In genomic region chr7:116271980-116272886, GRCh38 we compare ENCODE assay signal across 8 cellular contexts.
DNase-seq lines count a peak whose midpoint lies in the region; ATAC-seq and TF ChIP-seq lines count a peak whose summit lies in the region.

No MANE protein-coding gene starts in this region.

- H3K9me3 ChIP-seq in fibroblast of lung (ENCODE audit: control insufficient read depth, insufficient read depth, low read depth, low read length) = no peaks in the 10 kb centered on the region
- no peaks in the 10 kb centered on the region for H3K9me3 ChIP-seq in psoas muscle
- H3K9me3 ChIP-seq in WERI-Rb-1 (ENCODE audit: severe bottlenecking) = no peaks in the 10 kb centered on the region

- peak overlapping the region; percentile 36 for H3K4me2 ChIP-seq in fibroblast of lung (ENCODE audit: extremely low read depth, insufficient read depth, low read length)

- 10 to 16% (median 14%) methylated on average over 4 of the region's 4 CpGs for WGBS in psoas muscle, 3 donors

- no peaks in the 10 kb centered on the region for H4K20me1 ChIP-seq in fibroblast of lung (ENCODE audit: control insufficient read depth, extremely low read depth, insufficient read depth, low read length)

- DNase-seq in GM03348 (ENCODE audit: low spot score) = peak; percentile 86
- peak; percentile 56 for DNase-seq in NCI-H446 treated with DMSO at 0.1 percent for 48 hours (lab: John Stamatoyannopoulos, UW)
- peak; percentile 98 for DNase-seq in fibroblast of lung (ENCODE audit: low read depth in 2 of 2)
- DNase-seq in psoas muscle = peak; percentile 27 to 58
- no peak for DNase-seq in stimulated activated naive CD4-positive, alpha-beta T cell (lab: John Stamatoyannopoulos, UW)
- DNase-seq in WERI-Rb-1 = no peak
- DNase-seq in UCSD-AML1 (lab: John Stamatoyannopoulos, UW; ENCODE audit: unreplicated experiment) = no peak
- DNase-seq in activated effector memory CD4-positive, alpha-beta T cell treated with Interleukin-2 at 50 U/mL for 16 hours = no peak

- no peaks in the 10 kb centered on the region for H3K36me3 ChIP-seq in fibroblast of lung (ENCODE audit: control insufficient read depth, insufficient read depth, low read length)
- no peaks in the 10 kb centered on the region for H3K36me3 ChIP-seq in psoas muscle (ENCODE audit: insufficient read depth in 1 of 2, low read depth in 1 of 2)
- no peaks in the 10 kb centered on the region for H3K36me3 ChIP-seq in WERI-Rb-1

- H2AFZ ChIP-seq in fibroblast of lung (ENCODE audit: low read length) = no peak overlapping the region

- H3K4me1 ChIP-seq in fibroblast of lung (ENCODE audit: control insufficient read depth, extremely low read depth, insufficient read depth, low read length) = peaks cover 23% of the 10 kb centered on the region
- peaks cover 38% of the 10 kb centered on the region for H3K4me1 ChIP-seq in psoas muscle

- H3K27me3 ChIP-seq in fibroblast of lung (ENCODE audit: control insufficient read depth, insufficient read depth, low read length) = no peaks in the 10 kb centered on the region
- no peaks in the 10 kb centered on the region for H3K27me3 ChIP-seq in psoas muscle (ENCODE audit: insufficient read depth in 3 of 3, low read length in 2 of 3)
- peaks cover 24% of the 10 kb centered on the region for H3K27me3 ChIP-seq in WERI-Rb-1 (ENCODE audit: insufficient read depth, low read depth, severe bottlenecking)

- peak overlapping the region in 2 of 4 experiments; percentile 27 to 33 for H3K4me3 ChIP-seq in fibroblast of lung (replicated peaks in 1 of 4; ENCODE audit: control extremely low read depth in 1 of 4, insufficient read depth in 1 of 4, low read depth in 3 of 4, low read length in 4 of 4)
- peak overlapping the region; percentile 34 for H3K4me3 ChIP-seq in psoas muscle
- H3K4me3 ChIP-seq in WERI-Rb-1 (ENCODE audit: low read depth, low read length) = no peak overlapping the region

- H3K79me2 ChIP-seq in fibroblast of lung (ENCODE audit: control insufficient read depth, insufficient read depth, low read length) = no peaks in the 10 kb centered on the region

- H3K9ac ChIP-seq in fibroblast of lung (ENCODE audit: insufficient read depth, low read length) = no peak overlapping the region

- intact Hi-C loops in psoas muscle (cut with DNase I) = loop anchor here (5.0 kb wide), 2 partner anchors 45 to 535 kb away; no protein-coding TSS in a partner anchor

- peak; percentile 99 to 100 (median 100) for ATAC-seq in psoas muscle

- TF ChIP-seq CTCF in fibroblast of lung (conservative IDR thresholded peaks at IDR 0.05 in 1 of 2, IDR thresholded peaks at IDR 0.05 in 1 of 2; ENCODE audit: low read depth in 1 of 2, low read length in 2 of 2) (no peak), psoas muscle (IDR thresholded peaks at IDR 0.05) (no peak), WERI-Rb-1 (IDR thresholded peaks at IDR 0.05; ENCODE audit: low read depth, low read length) (no peak)

- peak overlapping the region; percentile 79 for H3K27ac ChIP-seq in fibroblast of lung (ENCODE audit: insufficient read depth, low read length)
- H3K27ac ChIP-seq in psoas muscle = peak overlapping the region; percentile 81
- H3K27ac ChIP-seq in WERI-Rb-1 = no peak overlapping the region

Comparison
In these comparisons a context has a peak if more than half of its experiments do, and no peak if none do; other contexts are left out.
1. DNase-seq: peak in GM03348 (single experiment), NCI-H446 treated with DMSO at 0.1 percent for 48 hours (single experiment), fibroblast of lung (2 of 2) and psoas muscle (2 of 2); none in stimulated activated naive CD4-positive, alpha-beta T cell (0 of 6), WERI-Rb-1 (single experiment), UCSD-AML1 (single experiment) and activated effector memory CD4-positive, alpha-beta T cell treated with Interleukin-2 at 50 U/mL for 16 hours (single experiment).